12 cellular contexts compared by ENCODE assay signal in genomic region chr1:153773004-153773921, GRCh38. TPM values are rescaled to one million over a fixed set of nuclear protein-coding genes. Genes with fewer than 3 reads are reported as not detected.
A peak's percentile ranks its signal among the peaks of the same experiment; 100 is the strongest.
DNase-seq lines count a peak whose midpoint lies in the region; ATAC-seq, FAIRE-seq and TF ChIP-seq lines count a peak whose summit lies in the region.
"Had no signal": no experiment of that assay in that cellular context is flagged by ENCODE, and none has a peak within 500 bp of the region (broad histone marks: within the 10 kb centered on the region; RNA-seq: fewer than 3 reads in every experiment).

No MANE protein-coding gene starts in this region.

- peak overlapping the region in 8 of 10 donors; percentile 16 to 89 (median 50) for H3K4me3 Mint-ChIP-seq in naive thymus-derived CD8-positive, alpha-beta T cell

- no peak for FAIRE-seq in K562 (lab: Jason Lieb, UNC)
- FAIRE-seq: astrocyte, GM18507 had no signal

- intact Hi-C loops in K562 (cut with micrococcal nuclease) (loop anchor here (5.0 to 10.0 kb wide), 2 partner anchors 96 to 258 kb away; partner anchors contain the start of gene NPR1), testis (cut with DNase I; ENCODE audit: low total_unique reads) (loop anchor here (5.0 kb wide), 1 partner anchor 96 kb away; the partner anchor contains the start of gene NPR1)

- H3K4me1 ChIP-seq in K562 (replicated peaks in 1 of 2; ENCODE audit: control insufficient read depth in 2 of 2, insufficient read depth in 2 of 2, low read length in 2 of 2) (peaks cover 4 to 35% of the 10 kb centered on the region in 2 experiments; a peak in 4 of 5 replicates), testis (peaks cover 33% of the 10 kb centered on the region)

- no peaks in the 10 kb centered on the region for H4K20me1 ChIP-seq in K562 (replicated peaks; ENCODE audit: control insufficient read depth, insufficient read depth, low read length)

- TF ChIP-seq CTCF in 22Rv1 (IDR thresholded peaks at IDR 0.05) (no peak), HL-60 (IDR thresholded peaks at IDR 0.05; ENCODE audit: insufficient read depth, low read length) (no peak), K562 (IDR thresholded peaks at IDR 0.05 in 2 of 3, conservative IDR thresholded peaks at IDR 0.05 in 1 of 3; ENCODE audit: insufficient read depth in 2 of 3, low read depth in 1 of 3, low read length in 3 of 3) (no peak), testis (IDR thresholded peaks at IDR 0.05) (no peak)

- no peaks in the 10 kb centered on the region for H3K9me1 ChIP-seq in K562 (ENCODE audit: control insufficient read depth, insufficient read depth, low read length)

- no peaks in the 10 kb centered on the region for H3K9me3 Mint-ChIP-seq in naive thymus-derived CD8-positive, alpha-beta T cell

- H3K27ac ChIP-seq in 22Rv1 (peak overlapping the region; percentile 99), HL-60 (replicated peaks) (peak overlapping the region; percentile 52), K562 (ENCODE audit: extremely low read depth, low read depth, low read length) (no peak overlapping the region), testis (peak overlapping the region in 1 of 2 donors; percentile 87)

- BruUV-seq in K562 (replicated peaks; lab: Mats Ljungman, UMichigan) = TSS peak; percentile 56

- no peak overlapping the region for H3K4me2 ChIP-seq in K562 (ENCODE audit: insufficient read depth, low read length)

- no peak for TF ChIP-seq RAD21 in K562 (CRISPR knock-in tag; conservative IDR thresholded peaks at IDR 0.05 in 1 of 2, IDR thresholded peaks at IDR 0.05 in 1 of 2)

- H3K27me3 ChIP-seq in HL-60 (ENCODE audit: insufficient read depth, poor library complexity, severe bottlenecking) = no peaks in the 10 kb centered on the region
- no peaks in the 10 kb centered on the region for H3K27me3 ChIP-seq in K562 (ENCODE audit: control insufficient read depth in 2 of 2, insufficient read depth in 2 of 2, low read length in 2 of 2)
- H3K27me3 ChIP-seq in testis = no peaks in the 10 kb centered on the region

- H2AFZ ChIP-seq in K562 (ENCODE audit: low read depth, low read length) = no peak overlapping the region

- peaks cover 0 to 33% (median under 1%) of the 10 kb centered on the region in 3 donors for H3K36me3 Mint-ChIP-seq in naive thymus-derived CD8-positive, alpha-beta T cell

- no peaks in the 10 kb centered on the region for H3K27me3 Mint-ChIP-seq in naive thymus-derived CD8-positive, alpha-beta T cell

- DNase-seq in HL-60 (ENCODE audit: low read depth in 1 of 2, low spot score in 1 of 2) (peak in 1 of 2 experiments; percentile 55), K562 (ENCODE audit: extremely low read depth in 1 of 4, low spot score in 3 of 4) (no peak), testis (no peak), activated gamma-delta T cell (lab: John Stamatoyannopoulos, UW) (no peak), DMS114 treated with DMSO at 0.1 percent for 48 hours (lab: John Stamatoyannopoulos, UW; ENCODE audit: unreplicated experiment) (no peak)
- no peak for DNase-seq in naive thymus-derived CD8-positive, alpha-beta T cell
- DNase-seq: NCI-H82 had no signal

- TF ChIP-seq EP300 in K562 (IDR thresholded peaks at IDR 0.05; ENCODE audit: low read length) = no peak

- H3K9me3 ChIP-seq in K562 (replicated peaks; ENCODE audit: control insufficient read depth, insufficient read depth, low read depth, low read length) (no peaks in the 10 kb centered on the region), testis (no peaks in the 10 kb centered on the region)

- CTCF ChIA-PET in K562 (lab: Yijun Ruan, JAX; ENCODE audit: low intra/inter-chr PET ratio) = interaction anchor here (1.7 kb wide), 1 partner anchor 262 kb away, joined by 4 read pairs; no protein-coding TSS in a partner anchor

- POLR2A ChIA-PET in K562 (lab: Yijun Ruan, JAX) = interaction anchor here (0.6 to 3.2 kb wide), 4 partner anchors 8 to 217 kb away, joined by 3 to 11 read pairs (median 3); partner anchors contain the start of gene RPS27
- POLR2A ChIA-PET in naive thymus-derived CD8-positive, alpha-beta T cell (lab: Charles Lee) = interaction anchor here (0.6 to 1.7 kb wide), 5 partner anchors 10 to 228 kb away, joined by 3 to 8 read pairs (median 4); no protein-coding TSS in a partner anchor

- ATAC-seq in K562 (no peak), GM19452 (IDR thresholded peaks at IDR 0.05; ENCODE audit: unreplicated experiment) (no peak)
- no peak for ATAC-seq in naive thymus-derived CD8-positive, alpha-beta T cell
- ATAC-seq: activated CD4-positive, CD25-positive, alpha-beta regulatory T cell treated with anti-CD3 and anti-CD28 coated beads, Interleukin-2, amount 50 U/mL, for 24 hours had no signal

- H3K4me3 ChIP-seq in HL-60 (replicated peaks; ENCODE audit: insufficient read depth, low read length) = no peak overlapping the region
- no peak overlapping the region for H3K4me3 ChIP-seq in K562
- H3K4me3 ChIP-seq in testis = no peak overlapping the region

- 67% methylated on average over 14 of the region's 16 CpGs for WGBS in K562 (ENCODE audit: insufficient coverage, low coverage, missing lambda C conversion rate)
- WGBS in testis, 2 donors = 69 to 72% methylated on average over 16 of the region's 16 CpGs

- in situ Hi-C loops in K562 (cut with MboI) = no loop called here

- TF ChIP-seq POLR2A in K562 (conservative IDR thresholded peaks at IDR 0.05) (no peak), testis (IDR thresholded peaks at IDR 0.05) (no peak)

- H3K79me2 ChIP-seq in K562 (ENCODE audit: control insufficient read depth, insufficient read depth, low read length) = no peaks in the 10 kb centered on the region

- no peak overlapping the region for H3K9ac ChIP-seq in K562 (ENCODE audit: insufficient read depth in 1 of 2, low read depth in 2 of 2, low read length in 2 of 2)

- peak overlapping the region in 7 of 10 donors; percentile 19 to 91 (median 56) for H3K27ac Mint-ChIP-seq in naive thymus-derived CD8-positive, alpha-beta T cell

- H3K4me1 Mint-ChIP-seq in naive thymus-derived CD8-positive, alpha-beta T cell = peaks cover 18 to 47% (median 35%) of the 10 kb centered on the region in 4 donors

- H3K36me3 ChIP-seq in K562 (ENCODE audit: control insufficient read depth, insufficient read depth, low read length) = peaks cover 35% of the 10 kb centered on the region
- H3K36me3 ChIP-seq in testis (ENCODE audit: low read depth, missing control alignments) = no peaks in the 10 kb centered on the region

TF ChIP-seq in K562, 482 proteins besides CTCF, POLR2A, EP300 and RAD21:
- TF ChIP-seq ZNF165 (CRISPR knock-in tag; IDR thresholded peaks at IDR 0.05; ENCODE audit: borderline replicate concordance) (no peak), EGR1 (conservative IDR thresholded peaks at IDR 0.05) (peak; percentile 32; the same call in 1 of the 2 replicates)

RNA-seq across cellular contexts. Expression of gene SLC27A3, which starts 1.9 kb away (rescaled TPM):
- total RNA-seq in K562 (2011; cell fraction: chromatin; rRNA removed; ENCODE audit: low replicate concordance) = 12.5 and 30.3 TPM in 2 replicates
- total RNA-seq in K562 (2011; cell fraction: nucleolus; rRNA removed) = 16.4 and 17.8 TPM in 2 replicates
- total RNA-seq in K562 (2011; cell fraction: nucleoplasm; rRNA removed) = 10.8 and 15.5 TPM in 2 replicates
- total RNA-seq in K562 (2014; rRNA removed) (1.2 and 4.0 TPM in 2 replicates), K562 (2014; rRNA removed; fragmentation: Illumina TruSeq; extraction: Trizol) (1.6 and 2.6 TPM in 2 replicates), K562 (2015; rRNA removed; fragmentation: Illumina TruSeq; extraction: Trizol) (2.1 and 3.0 TPM in 2 replicates), K562 (2021) (2.8 and 3.6 TPM in 2 replicates), testis (10 to 100 TPM; 38.5 to 54.9 TPM)
- polyA plus RNA-seq in K562 (2011; rRNA removed) (4.1 and 4.3 TPM in 2 replicates), K562 (2014; fragmentation: Illumina TruSeq; extraction: Trizol) (4.7 and 4.9 TPM in 2 replicates), K562 (2014; fragmentation: Nextera tagmentation; extraction: Ambion mirVana) (under 1 TPM; 0.57 to 0.79 TPM), K562 (2014; rRNA removed) (4.3 and 5.2 TPM in 2 replicates), testis (ENCODE audit: insufficient read depth, low read depth, low replicate concordance) (83.3 TPM)
- 4.4 and 4.6 TPM in 2 replicates for polyA plus RNA-seq in K562 (2011; cell fraction: cytosol; rRNA removed)
- polyA plus RNA-seq in K562 (2011; cell fraction: nucleus; rRNA removed) = 27.9 and 39.9 TPM in 2 replicates
- polyA plus RNA-seq in K562 (2012) = 5.5 and 7.3 TPM in 2 replicates
- polyA minus RNA-seq in K562 (2011; rRNA and poly(A)+ RNA removed) = 3.5 and 3.8 TPM in 2 replicates
- 3.2 and 4.8 TPM in 2 replicates for polyA minus RNA-seq in K562 (2011; cell fraction: cytosol; rRNA and poly(A)+ RNA removed)
- 2.7 and 4.0 TPM in 2 replicates for polyA minus RNA-seq in K562 (2011; cell fraction: nucleus; rRNA and poly(A)+ RNA removed)
- total RNA-seq in naive thymus-derived CD8-positive, alpha-beta T cell = 10 to 100 TPM; 15.3 to 18.5 TPM
- polyA plus RNA-seq in naive thymus-derived CD8-positive, alpha-beta T cell = 10 to 100 TPM in 2 of 3 donors, 1 to 10 TPM in 1; 8.4 to 15.6 (median 10.0) TPM

RNA-seq across cellular contexts. Expression of gene INTS3, which starts 45.4 kb away (rescaled TPM):
- 186 and 226 TPM in 2 replicates for total RNA-seq in K562 (2011; cell fraction: chromatin; rRNA removed; ENCODE audit: low replicate concordance)
- 87.4 and 90.9 TPM in 2 replicates for total RNA-seq in K562 (2011; cell fraction: nucleolus; rRNA removed)
- 121 and 131 TPM in 2 replicates for total RNA-seq in K562 (2011; cell fraction: nucleoplasm; rRNA removed)
- total RNA-seq in K562 (2014; rRNA removed) = 11.4 and 15.5 TPM in 2 replicates
- 12.2 and 14.3 TPM in 2 replicates for total RNA-seq in K562 (2014; rRNA removed; fragmentation: Illumina TruSeq; extraction: Trizol)
- 14.9 and 15.6 TPM in 2 replicates for total RNA-seq in K562 (2015; rRNA removed; fragmentation: Illumina TruSeq; extraction: Trizol)
- total RNA-seq in K562 (2021) = 23.6 and 24.1 TPM in 2 replicates
- polyA plus RNA-seq in K562 (2011; rRNA removed) = 16.6 and 35.4 TPM in 2 replicates
- polyA plus RNA-seq in K562 (2011; cell fraction: cytosol; rRNA removed) = 11.3 and 19.7 TPM in 2 replicates
- 134 and 147 TPM in 2 replicates for polyA plus RNA-seq in K562 (2011; cell fraction: nucleus; rRNA removed)
- 21.2 and 29.9 TPM in 2 replicates for polyA plus RNA-seq in K562 (2012)
- polyA plus RNA-seq in K562 (2014; fragmentation: Illumina TruSeq; extraction: Trizol) = 17.2 and 20.4 TPM in 2 replicates
- polyA plus RNA-seq in K562 (2014; fragmentation: Nextera tagmentation; extraction: Ambion mirVana) = 1 to 10 TPM; 6.3 to 7.8 TPM
- 13.2 and 15.3 TPM in 2 replicates for polyA plus RNA-seq in K562 (2014; rRNA removed)
- polyA minus RNA-seq in K562 (2011; rRNA and poly(A)+ RNA removed) = 26.3 and 30.0 TPM in 2 replicates
- 15.4 and 18.2 TPM in 2 replicates for polyA minus RNA-seq in K562 (2011; cell fraction: cytosol; rRNA and poly(A)+ RNA removed)
- polyA minus RNA-seq in K562 (2011; cell fraction: nucleus; rRNA and poly(A)+ RNA removed) = 27.9 and 49.8 TPM in 2 replicates
- total RNA-seq in naive thymus-derived CD8-positive, alpha-beta T cell = 10 to 100 TPM; 58.2 to 60.6 TPM
- polyA plus RNA-seq in naive thymus-derived CD8-positive, alpha-beta T cell = 10 to 100 TPM in 2 of 3 donors, 1 to 10 TPM in 1; 10.0 to 13.8 (median 10.8) TPM
- 100 to 1,000 TPM; 113 to 121 TPM for total RNA-seq in testis
- 66.1 TPM for polyA plus RNA-seq in testis (ENCODE audit: insufficient read depth, low read depth, low replicate concordance)
